17 cellular contexts compared by ENCODE assay signal in the genomic region with DNA sequence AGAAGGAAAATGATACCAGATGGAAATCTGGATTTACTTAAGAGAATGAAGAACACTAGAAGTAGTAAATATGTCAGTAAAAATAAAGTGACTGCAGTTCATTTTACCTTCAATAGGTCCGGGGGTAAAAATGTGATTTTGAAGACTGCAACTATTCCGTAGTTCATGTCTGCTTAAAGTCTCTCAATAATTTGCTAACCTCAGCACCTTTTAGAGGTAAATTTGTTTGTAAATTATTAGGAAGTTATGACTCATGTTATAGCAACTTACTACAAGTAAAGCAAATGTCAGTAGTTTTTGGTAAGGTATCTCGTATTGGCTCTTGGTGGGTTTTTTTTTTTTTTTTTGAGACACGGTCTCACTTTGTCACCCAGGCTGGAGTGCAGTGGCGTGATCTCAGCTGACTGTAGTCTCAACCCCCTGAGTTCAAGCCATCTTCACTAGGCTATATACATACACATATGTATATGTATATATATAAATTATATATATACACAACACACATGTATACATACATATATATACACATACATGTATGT.
"Had no signal": no experiment of that assay in that cellular context is flagged by ENCODE, and none has a peak within 500 bp of the region (broad histone marks: within the 10 kb centered on the region; RNA-seq: fewer than 3 reads in every experiment).

No MANE protein-coding gene starts in this region.

- H3K4me1 ChIP-seq: foreskin keratinocyte, suprapubic skin had no signal

- H3K9me3 ChIP-seq: SJSA1, suprapubic skin had no signal

- FAIRE-seq: endothelial cell of umbilical vein had no signal

- ATAC-seq: foreskin keratinocyte; natural killer cell treated with Interleukin-12 subunit alpha and Interleukin-12 subunit beta and Interleukin-15 and Interleukin-18, amount 100 ng/mL, for 72 hours; stimulated activated memory B cell treated with anti-CD40 and anti-IgM and Interleukin-4, amounts not matched to agents 10 μg/mL and 1 μg/mL and 100 μg/mL, for 72 hours had no signal

- DNase-seq: activated CD4-positive, alpha-beta T cell treated with anti-CD3 and anti-CD28 coated beads for 1 hour; activated effector memory CD4-positive, alpha-beta T cell treated with Interleukin-2 at 50 U/mL for 16 hours; central memory CD4-positive, alpha-beta T cell; foreskin keratinocyte; glutamatergic neuron; hypothalamus; mesendoderm; retina; T-helper 9 cell had no signal

- H3K4me1 Mint-ChIP-seq: brain had no signal

- H3K36me3 ChIP-seq: SJSA1, suprapubic skin had no signal

- H3K4me3 ChIP-seq: coronary artery, SJSA1, suprapubic skin had no signal

- H3K27ac Mint-ChIP-seq: brain; natural killer cell treated with Interleukin-12 subunit alpha and Interleukin-12 subunit beta and Interleukin-15 and Interleukin-18, amount 100 ng/mL, for 72 hours had no signal

- H3K27me3 Mint-ChIP-seq: activated naive CD4-positive, alpha-beta T cell treated with anti-CD3 and anti-CD28 coated beads, Interleukin-2, amount 50 U/mL, for 24 hours; brain; natural killer cell treated with Interleukin-12 subunit alpha and Interleukin-12 subunit beta and Interleukin-15 and Interleukin-18, amount 100 ng/mL, for 72 hours; stimulated activated memory B cell treated with anti-CD40 and anti-IgM and Interleukin-4, amounts not matched to agents 10 μg/mL and 1 μg/mL and 100 μg/mL, for 72 hours had no signal

- H3K27me3 ChIP-seq: foreskin keratinocyte, SJSA1, suprapubic skin had no signal

- H3K27ac ChIP-seq: coronary artery, foreskin keratinocyte, SJSA1, suprapubic skin had no signal

- H3K4me3 Mint-ChIP-seq: activated naive CD4-positive, alpha-beta T cell treated with anti-CD3 and anti-CD28 coated beads, Interleukin-2, amount 50 U/mL, for 24 hours; brain; natural killer cell treated with Interleukin-12 subunit alpha and Interleukin-12 subunit beta and Interleukin-15 and Interleukin-18, amount 100 ng/mL, for 72 hours; stimulated activated memory B cell treated with anti-CD40 and anti-IgM and Interleukin-4, amounts not matched to agents 10 μg/mL and 1 μg/mL and 100 μg/mL, for 72 hours had no signal

- H3K36me3 Mint-ChIP-seq: natural killer cell treated with Interleukin-12 subunit alpha and Interleukin-12 subunit beta and Interleukin-15 and Interleukin-18, amount 100 ng/mL, for 72 hours; stimulated activated memory B cell treated with anti-CD40 and anti-IgM and Interleukin-4, amounts not matched to agents 10 μg/mL and 1 μg/mL and 100 μg/mL, for 72 hours had no signal

- H3K9me3 Mint-ChIP-seq: activated naive CD4-positive, alpha-beta T cell treated with anti-CD3 and anti-CD28 coated beads, Interleukin-2, amount 50 U/mL, for 24 hours; brain; natural killer cell treated with Interleukin-12 subunit alpha and Interleukin-12 subunit beta and Interleukin-15 and Interleukin-18, amount 100 ng/mL, for 72 hours; stimulated activated memory B cell treated with anti-CD40 and anti-IgM and Interleukin-4, amounts not matched to agents 10 μg/mL and 1 μg/mL and 100 μg/mL, for 72 hours had no signal
